ENCODE assay signal across 8 cellular contexts in genomic region chr20:45823949-45824835, GRCh38. TPM values are rescaled to one million over a fixed set of nuclear protein-coding genes. Genes with fewer than 3 reads are reported as not detected.
DNase-seq lines count a peak whose midpoint lies in the region; ATAC-seq and TF ChIP-seq lines count a peak whose summit lies in the region.

No MANE protein-coding gene starts in this region.

- H3K27me3 Mint-ChIP-seq in CD8-positive, alpha-beta T cell (ENCODE audit: low read depth), result peaks cover 30% of the 10 kb centered on the region
- peaks cover 11% of the 10 kb centered on the region for H3K27me3 Mint-ChIP-seq in neural progenitor cell (ENCODE audit: insufficient read depth, low read depth)

- peak overlapping the region; percentile 77 for H3K4me3 Mint-ChIP-seq in CD8-positive, alpha-beta T cell
- H3K4me3 Mint-ChIP-seq in neural progenitor cell, result no peak overlapping the region

- no peaks in the 10 kb centered on the region for H3K36me3 ChIP-seq in CD8-positive, alpha-beta T cell (ENCODE audit: insufficient read depth, low read length)
- no peaks in the 10 kb centered on the region for H3K36me3 ChIP-seq in Karpas-422 (ENCODE audit: insufficient read depth, low read length)
- no peaks in the 10 kb centered on the region for H3K36me3 ChIP-seq in esophagus muscularis mucosa
- no peaks in the 10 kb centered on the region for H3K36me3 ChIP-seq in neural progenitor cell
- H3K36me3 ChIP-seq in upper lobe of right lung, result no peaks in the 10 kb centered on the region

- no peak for TF ChIP-seq POLR2A in esophagus muscularis mucosa (IDR thresholded peaks at IDR 0.05; ENCODE audit: low read depth)

- H3K9me3 ChIP-seq in CD8-positive, alpha-beta T cell (ENCODE audit: low read length), result no peaks in the 10 kb centered on the region
- H3K9me3 ChIP-seq in Karpas-422 (ENCODE audit: low read length) (no peaks in the 10 kb centered on the region), esophagus muscularis mucosa (no peaks in the 10 kb centered on the region), neural progenitor cell (ENCODE audit: low read depth) (no peaks in the 10 kb centered on the region), upper lobe of right lung (no peaks in the 10 kb centered on the region)

- H2AFZ ChIP-seq in Karpas-422 (ENCODE audit: low read length) (no peak overlapping the region), neural progenitor cell (replicated peaks) (peak overlapping the region; percentile 91)

- peak; percentile 12 to 64 (median 48) for DNase-seq in CD8-positive, alpha-beta T cell
- DNase-seq in Karpas-422 (peak; percentile 77), esophagus muscularis mucosa (ENCODE audit: extremely low spot score) (no peak), neural progenitor cell (ENCODE audit: low spot score) (peak; percentile 66), upper lobe of right lung (no peak)
- DNase-seq in activated CD8-positive, alpha-beta memory T cell treated with anti-CD3 and anti-CD28 coated beads, Interleukin-2, amount 50 U/mL, for 4 hours, result peak; percentile 47

- no peaks in the 10 kb centered on the region for H3F3A ChIP-seq in neural progenitor cell (ENCODE audit: low read depth)

- H3K36me3 Mint-ChIP-seq in CD8-positive, alpha-beta T cell, result no peaks in the 10 kb centered on the region
- H3K36me3 Mint-ChIP-seq in neural progenitor cell, result no peaks in the 10 kb centered on the region

- peaks cover 9% of the 10 kb centered on the region for H3K4me1 ChIP-seq in CD8-positive, alpha-beta T cell (ENCODE audit: insufficient read depth, low read length)
- H3K4me1 ChIP-seq in Karpas-422 (ENCODE audit: low read length) (no peaks in the 10 kb centered on the region), esophagus muscularis mucosa (peaks cover 26 to 63% (median 43%) of the 10 kb centered on the region in 4 donors), neural progenitor cell (peaks cover 5% of the 10 kb centered on the region), upper lobe of right lung (peaks cover 14% of the 10 kb centered on the region)

- H3K4me2 ChIP-seq in Karpas-422 (ENCODE audit: low read depth, low read length, poor library complexity, severe bottlenecking) (no peak overlapping the region), neural progenitor cell (peak overlapping the region; percentile 59)

- CTCF ChIA-PET in CD8-positive, alpha-beta T cell (lab: Charles Lee), result interaction anchor here (0.6 to 2.6 kb wide), 6 partner anchors 16 to 146 kb away, joined by 3 to 9 read pairs (median 3); no protein-coding TSS in a partner anchor

- intact Hi-C loops in CD8-positive, alpha-beta T cell (cut with DNase I, micrococcal nuclease), result no loop called here
- intact Hi-C loops in esophagus muscularis mucosa (cut with DNase I) (no loop called here), upper lobe of right lung (cut with DNase I) (no loop called here)

- peaks cover 17% of the 10 kb centered on the region for H3K4me1 Mint-ChIP-seq in CD8-positive, alpha-beta T cell (ENCODE audit: low read depth)
- H3K4me1 Mint-ChIP-seq in neural progenitor cell, result peaks cover 22% of the 10 kb centered on the region

- H3K9me3 Mint-ChIP-seq in CD8-positive, alpha-beta T cell, result no peaks in the 10 kb centered on the region
- no peaks in the 10 kb centered on the region for H3K9me3 Mint-ChIP-seq in neural progenitor cell

- peak; percentile 84 for ATAC-seq in CD8-positive, alpha-beta T cell
- ATAC-seq in upper lobe of right lung (peak; percentile 61), HG03469 (IDR thresholded peaks at IDR 0.05; ENCODE audit: unreplicated experiment) (no peak), HG02623 (IDR thresholded peaks at IDR 0.05; ENCODE audit: unreplicated experiment) (no peak)

- H3K9ac ChIP-seq in Karpas-422 (ENCODE audit: low read length) (no peak overlapping the region), neural progenitor cell (no peak overlapping the region)

- POLR2A ChIA-PET in CD8-positive, alpha-beta T cell (lab: Charles Lee), result interaction anchor here (0.8 to 1.3 kb wide), 2 partner anchors 110 to 111 kb away, joined by 3 to 4 read pairs; no protein-coding TSS in a partner anchor

- no peak for TF ChIP-seq CTCF in CD8-positive, alpha-beta T cell (IDR thresholded peaks at IDR 0.05)
- TF ChIP-seq CTCF in esophagus muscularis mucosa (IDR thresholded peaks at IDR 0.05) (peak; percentile 34 to 58 (median 53)), neural progenitor cell (IDR thresholded peaks at IDR 0.05) (peak; percentile 52), upper lobe of right lung (IDR thresholded peaks at IDR 0.05) (peak; percentile 46)

- H3K9me2 ChIP-seq in Karpas-422 (replicated peaks; ENCODE audit: insufficient read depth, low read length), result no peaks in the 10 kb centered on the region

- WGBS in esophagus muscularis mucosa, result 35% methylated on average over 43 of the region's 57 CpGs

- TF ChIP-seq EP300 in esophagus muscularis mucosa (IDR thresholded peaks at IDR 0.05), result no peak

- H3K27ac Mint-ChIP-seq in CD8-positive, alpha-beta T cell, result no peak overlapping the region
- H3K27ac Mint-ChIP-seq in neural progenitor cell, result no peak overlapping the region

- peaks cover 6% of the 10 kb centered on the region for H3K27me3 ChIP-seq in CD8-positive, alpha-beta T cell (ENCODE audit: insufficient read depth, low read length)
- H3K27me3 ChIP-seq in Karpas-422 (ENCODE audit: low read length) (no peaks in the 10 kb centered on the region), esophagus muscularis mucosa (peaks cover 0 to 26% (median 0%) of the 10 kb centered on the region in 4 donors), neural progenitor cell (peaks cover 28% of the 10 kb centered on the region), upper lobe of right lung (peaks cover 25% of the 10 kb centered on the region)

- no peak overlapping the region for H3K27ac ChIP-seq in CD8-positive, alpha-beta T cell (ENCODE audit: low read depth, low read length)
- no peak overlapping the region for H3K27ac ChIP-seq in Karpas-422 (ENCODE audit: low read length)
- H3K27ac ChIP-seq in esophagus muscularis mucosa (replicated peaks in 1 of 4), result no peak overlapping the region
- no peak overlapping the region for H3K27ac ChIP-seq in neural progenitor cell
- no peak overlapping the region for H3K27ac ChIP-seq in upper lobe of right lung

- H4K20me1 ChIP-seq in Karpas-422 (ENCODE audit: insufficient read depth, low read depth, low read length), result no peaks in the 10 kb centered on the region
- no peaks in the 10 kb centered on the region for H4K20me1 ChIP-seq in neural progenitor cell (ENCODE audit: low read depth)

- H3K79me2 ChIP-seq in Karpas-422 (ENCODE audit: low read length) (no peaks in the 10 kb centered on the region), neural progenitor cell (ENCODE audit: low read depth) (no peaks in the 10 kb centered on the region)

- peak overlapping the region; percentile 37 for H3K4me3 ChIP-seq in CD8-positive, alpha-beta T cell (ENCODE audit: low read depth, low read length)
- H3K4me3 ChIP-seq in Karpas-422 (ENCODE audit: low read length) (no peak overlapping the region), esophagus muscularis mucosa (peak overlapping the region; percentile 30 to 48 (median 41)), neural progenitor cell (no peak overlapping the region), upper lobe of right lung (peak overlapping the region; percentile 27)

RNA-seq across cellular contexts. Expression of gene TNNC2, which starts 2.9 kb away (rescaled TPM):
- total RNA-seq in CD8-positive, alpha-beta T cell, result under 1 TPM; 0.67 to 0.79 TPM
- not detected in 2 replicates for total RNA-seq in Karpas-422 (2014; rRNA removed; shearing (Covaris generic); ENCODE audit: low replicate concordance)
- total RNA-seq in esophagus muscularis mucosa (1 to 10 TPM in 3 of 4 donors, under 1 TPM in 1; 0.46 to 3.1 (median 1.8) TPM), neural progenitor cell (ENCODE audit: low replicate concordance) (0.81 TPM in 1 of 2 replicates, not detected in the other), upper lobe of right lung (0.61 TPM)

RNA-seq across cellular contexts. Expression of gene SNX21, which starts 9.4 kb away (rescaled TPM):
- total RNA-seq in CD8-positive, alpha-beta T cell, result under 1 TPM; 0.46 to 0.50 TPM
- total RNA-seq in Karpas-422 (2014; rRNA removed; shearing (Covaris generic); ENCODE audit: low replicate concordance), result not detected in 2 replicates
- 10 to 100 TPM; 54.0 to 78.5 (median 63.5) TPM for total RNA-seq in esophagus muscularis mucosa
- 12.2 and 18.9 TPM in 2 replicates for total RNA-seq in neural progenitor cell (ENCODE audit: low replicate concordance)
- total RNA-seq in upper lobe of right lung, result 23.4 TPM

RNA-seq across cellular contexts. Expression of gene UBE2C, which starts 11.7 kb away (rescaled TPM):
- total RNA-seq in CD8-positive, alpha-beta T cell, result under 1 TPM in 1 of 2 experiments, not detected in 1; 0.60 TPM
- 124 and 141 TPM in 2 replicates for total RNA-seq in Karpas-422 (2014; rRNA removed; shearing (Covaris generic); ENCODE audit: low replicate concordance)
- total RNA-seq in esophagus muscularis mucosa (1 to 10 TPM in 1 of 4 donors, under 1 TPM in 2, not detected in 1; 0.83 to 2.7 (median 0.91) TPM), neural progenitor cell (ENCODE audit: low replicate concordance) (325 and 442 TPM in 2 replicates), upper lobe of right lung (1.4 TPM)

RNA-seq across cellular contexts. Expression of gene DNTTIP1, which starts 32.4 kb away (rescaled TPM):
- total RNA-seq in CD8-positive, alpha-beta T cell, result 10 to 100 TPM; 10.5 to 12.1 TPM
- total RNA-seq in Karpas-422 (2014; rRNA removed; shearing (Covaris generic); ENCODE audit: low replicate concordance), result 14.2 and 36.0 TPM in 2 replicates
- total RNA-seq in esophagus muscularis mucosa, result 10 to 100 TPM; 28.2 to 35.9 (median 30.6) TPM
- 23.8 and 26.3 TPM in 2 replicates for total RNA-seq in neural progenitor cell (ENCODE audit: low replicate concordance)
- 32.0 TPM for total RNA-seq in upper lobe of right lung

RNA-seq across cellular contexts. Expression of gene WFDC3, which starts 32.5 kb away (rescaled TPM):
- not detected for total RNA-seq in CD8-positive, alpha-beta T cell
- total RNA-seq in Karpas-422 (2014; rRNA removed; shearing (Covaris generic); ENCODE audit: low replicate concordance), result not detected in 2 replicates
- total RNA-seq in esophagus muscularis mucosa (1 to 10 TPM in 2 of 4 donors, under 1 TPM in 1, not detected in 1; 0.80 to 3.3 (median 3.2) TPM), neural progenitor cell (ENCODE audit: low replicate concordance) (not detected in 2 replicates), upper lobe of right lung (2.1 TPM)

Comparison
In these comparisons a context has a peak if more than half of its experiments do, and no peak if none do; other contexts are left out.
1. ATAC-seq: peak in CD8-positive, alpha-beta T cell (single experiment) and upper lobe of right lung (single experiment); none in HG03469 (single experiment) and HG02623 (single experiment).
2. DNase-seq: peak in CD8-positive, alpha-beta T cell (7 of 7), Karpas-422 (single experiment), activated CD8-positive, alpha-beta memory T cell treated with anti-CD3 and anti-CD28 coated beads, Interleukin-2, amount 50 U/mL, for 4 hours (single experiment) and neural progenitor cell (single experiment); none in esophagus muscularis mucosa (single experiment) and upper lobe of right lung (single experiment).
3. H3K4me3 ChIP-seq: peak in CD8-positive, alpha-beta T cell (single experiment), esophagus muscularis mucosa (4 of 4) and upper lobe of right lung (single experiment); none in Karpas-422 (single experiment) and neural progenitor cell (single experiment).
4. RNA of gene UBE2C, which starts 11.7 kb away (total RNA-seq): 325 to 442 TPM in neural progenitor cell and 124 to 141 TPM in Karpas-422; 1.4 TPM in upper lobe of right lung (single experiment), 0.83 to 2.7 TPM in esophagus muscularis mucosa and 0.60 TPM in CD8-positive, alpha-beta T cell; every median in the first group is over 10 times any median in the second.